In the genomic region with DNA sequence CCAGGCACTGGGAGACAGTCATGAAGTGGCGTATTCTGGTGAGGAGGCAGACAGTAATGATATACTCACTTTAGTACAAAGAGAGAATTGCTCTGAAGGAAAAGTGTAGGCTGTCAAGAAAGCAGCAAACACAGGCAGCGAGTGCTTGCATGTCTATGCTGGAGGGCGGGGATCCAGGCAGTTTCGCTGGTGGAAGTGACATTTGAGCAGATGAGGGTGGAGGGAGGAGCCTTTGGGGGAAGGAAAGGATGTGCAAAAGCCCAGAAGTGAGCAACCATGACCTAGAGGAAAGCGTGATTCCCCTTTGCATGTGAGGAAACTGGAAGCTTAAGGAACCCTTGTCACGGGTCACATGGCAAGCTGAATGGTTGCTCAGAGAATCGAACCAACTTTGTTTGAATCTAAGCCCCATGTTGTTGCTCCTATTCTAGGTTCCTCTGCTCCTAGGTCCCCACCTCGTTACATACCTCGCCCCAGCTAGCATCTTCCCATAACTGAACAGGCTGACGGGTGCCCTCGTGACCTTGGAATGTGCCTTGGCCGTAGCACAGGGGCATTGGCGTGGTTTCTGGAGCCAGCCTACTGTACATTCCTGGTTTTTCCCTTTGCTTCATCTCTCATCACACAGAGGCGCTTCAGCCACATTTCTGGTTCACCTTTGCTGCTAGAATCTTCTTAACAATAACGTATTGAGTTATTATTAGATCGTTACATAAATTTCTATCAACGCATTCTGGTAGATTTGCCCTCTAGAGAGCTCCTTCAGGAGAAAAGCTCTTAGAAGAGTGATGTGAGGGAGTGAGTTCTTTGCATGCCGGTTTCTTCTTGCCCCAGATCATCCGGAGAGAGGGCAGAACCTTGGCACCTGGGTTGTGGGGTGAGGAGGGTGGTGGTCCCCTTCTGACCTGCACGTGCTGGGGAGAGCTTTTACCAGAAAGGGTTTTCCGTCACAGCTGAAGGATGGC, we compare ENCODE assay signal across 31 cellular contexts.
DNase-seq lines count a peak whose midpoint lies in the region; FAIRE-seq and TF ChIP-seq lines count a peak whose summit lies in the region.
"Had no signal": no experiment of that assay in that cellular context is flagged by ENCODE, and none has a peak within 500 bp of the region (broad histone marks: within the 10 kb centered on the region; RNA-seq: fewer than 3 reads in every experiment).

No MANE protein-coding gene starts in this region.

- peak; percentile 62 for FAIRE-seq in keratinocyte (lab: Jason Lieb, UNC)
- FAIRE-seq: A549, astrocyte, GM12892, H54, islet of Langerhans had no signal

- no peaks in the 10 kb centered on the region for H3K36me3 Mint-ChIP-seq in activated naive CD4-positive, alpha-beta T cell treated with anti-CD3 and anti-CD28 coated beads for 36 hours (ENCODE audit: low read depth)
- H3K36me3 Mint-ChIP-seq in progenitor cell of endocrine pancreas (ENCODE audit: insufficient read depth), result no peaks in the 10 kb centered on the region
- H3K36me3 Mint-ChIP-seq: activated naive CD8-positive, alpha-beta T cell treated with anti-CD3 and anti-CD28 coated beads, Interleukin-2, amount 10 ng/mL, durations not matched to agents 7 days and 5 days had no signal

- H3K4me1 ChIP-seq in keratinocyte (ENCODE audit: control insufficient read depth, extremely low read depth, insufficient read depth, low read length), result peaks cover 8% of the 10 kb centered on the region
- H3K4me1 ChIP-seq: A549, BE2C, Caco-2 had no signal

- no peaks in the 10 kb centered on the region for H3K4me1 Mint-ChIP-seq in activated naive CD4-positive, alpha-beta T cell treated with anti-CD3 and anti-CD28 coated beads for 36 hours (ENCODE audit: low read depth)
- no peaks in the 10 kb centered on the region for H3K4me1 Mint-ChIP-seq in progenitor cell of endocrine pancreas (ENCODE audit: low read depth)
- H3K4me1 Mint-ChIP-seq: activated naive CD8-positive, alpha-beta T cell treated with anti-CD3 and anti-CD28 coated beads, Interleukin-2, amount 10 ng/mL, durations not matched to agents 7 days and 5 days had no signal

- no peak overlapping the region for H3K27ac Mint-ChIP-seq in activated naive CD4-positive, alpha-beta T cell treated with anti-CD3 and anti-CD28 coated beads for 36 hours
- H3K27ac Mint-ChIP-seq in progenitor cell of endocrine pancreas, result peak overlapping the region; percentile 40
- H3K27ac Mint-ChIP-seq: activated CD4-positive, alpha-beta T cell treated with anti-CD3 and anti-CD28 coated beads, Interleukin-2, amount 10 ng/mL, durations not matched to agents 7 days and 5 days; activated naive CD8-positive, alpha-beta T cell treated with anti-CD3 and anti-CD28 coated beads, Interleukin-2, amount 10 ng/mL, durations not matched to agents 7 days and 5 days; activated T-helper 17 cell treated with anti-CD3 and anti-CD28 coated beads, Interleukin-2, amount 50 U/mL, for 72 hours; T-helper 17 cell had no signal

- dilution Hi-C loops in keratinocyte (cut with MboI; ENCODE audit: extremely low pct_ligation_motif_present, low sequenced_read_pairs), result no loop called here

- 75 to 84% methylated on average over 21 of the region's 21 CpGs for WGBS in lower leg skin, 2 donors

- H3K36me3 ChIP-seq in keratinocyte (ENCODE audit: control insufficient read depth in 2 of 2, extremely low read depth in 1 of 2, insufficient read depth in 2 of 2, low read length in 2 of 2), result peaks cover 0 to 4% of the 10 kb centered on the region in 2 experiments
- H3K36me3 ChIP-seq: BE2C, neutrophil, vagina had no signal

- H3K79me2 ChIP-seq in keratinocyte (ENCODE audit: control insufficient read depth, insufficient read depth, low read length), result no peaks in the 10 kb centered on the region

- peak overlapping the region; percentile 13 for H3K4me2 ChIP-seq in keratinocyte (ENCODE audit: control insufficient read depth, extremely low read depth, insufficient read depth, low read depth, low read length)
- H3K4me2 ChIP-seq: A549, SK-N-SH had no signal

- H3K27ac ChIP-seq in keratinocyte (ENCODE audit: control insufficient read depth, insufficient read depth, low read length), result peak overlapping the region; percentile 10
- H3K27ac ChIP-seq: A549, neutrophil, RWPE1, thoracic aorta, vagina had no signal

- TF ChIP-seq POLR2A in lower leg skin (IDR thresholded peaks at IDR 0.05), result no peak

- H3K4me3 ChIP-seq in keratinocyte (ENCODE audit: control insufficient read depth in 2 of 3, extremely low read depth in 1 of 3, insufficient read depth in 2 of 3, low read depth in 1 of 3, low read length in 3 of 3) (no peak overlapping the region), lower leg skin (ENCODE audit: low read depth, poor library complexity, severe bottlenecking) (no peak overlapping the region)
- H3K4me3 ChIP-seq: A549, thoracic aorta, vagina had no signal

- no peak overlapping the region for H3K9ac ChIP-seq in keratinocyte (ENCODE audit: control insufficient read depth, extremely low read depth, insufficient read depth, low read length)
- H3K9ac ChIP-seq: SK-N-SH had no signal

- no peaks in the 10 kb centered on the region for H3K27me3 ChIP-seq in keratinocyte (ENCODE audit: control insufficient read depth, extremely low read depth, insufficient read depth, low read length)
- H3K27me3 ChIP-seq: BE2C, neutrophil, vagina had no signal

- intact Hi-C loops in activated naive CD4-positive, alpha-beta T cell treated with anti-CD3 and anti-CD28 coated beads for 36 hours (cut with micrococcal nuclease), result no loop called here
- intact Hi-C loops in lower leg skin (cut with DNase I; ENCODE audit: low total_unique reads), result no loop called here

- CTCF ChIA-PET in activated naive CD4-positive, alpha-beta T cell treated with anti-CD3 and anti-CD28 coated beads for 36 hours (lab: Charles Lee), result no interaction called here

- H4K20me1 ChIP-seq in keratinocyte (ENCODE audit: control insufficient read depth, extremely low read depth, insufficient read depth, low read length), result no peaks in the 10 kb centered on the region

- no peaks in the 10 kb centered on the region for H3K9me3 Mint-ChIP-seq in activated naive CD4-positive, alpha-beta T cell treated with anti-CD3 and anti-CD28 coated beads for 36 hours
- H3K9me3 Mint-ChIP-seq in progenitor cell of endocrine pancreas (ENCODE audit: low read depth), result peaks cover 3% of the 10 kb centered on the region
- H3K9me3 Mint-ChIP-seq: activated CD4-positive, alpha-beta T cell treated with anti-CD3 and anti-CD28 coated beads, Interleukin-2, amount 10 ng/mL, durations not matched to agents 7 days and 5 days; activated naive CD8-positive, alpha-beta T cell treated with anti-CD3 and anti-CD28 coated beads, Interleukin-2, amount 10 ng/mL, durations not matched to agents 7 days and 5 days; activated T-helper 17 cell treated with anti-CD3 and anti-CD28 coated beads, Interleukin-2, amount 50 U/mL, for 72 hours had no signal

- no peak overlapping the region for H2AFZ ChIP-seq in keratinocyte (ENCODE audit: control insufficient read depth, low read length)

- no peak overlapping the region for H3K4me3 Mint-ChIP-seq in activated naive CD4-positive, alpha-beta T cell treated with anti-CD3 and anti-CD28 coated beads for 36 hours
- no peak overlapping the region for H3K4me3 Mint-ChIP-seq in progenitor cell of endocrine pancreas (ENCODE audit: low read depth)
- H3K4me3 Mint-ChIP-seq: activated CD4-positive, alpha-beta T cell treated with anti-CD3 and anti-CD28 coated beads, Interleukin-2, amount 10 ng/mL, durations not matched to agents 7 days and 5 days; activated naive CD8-positive, alpha-beta T cell treated with anti-CD3 and anti-CD28 coated beads, Interleukin-2, amount 10 ng/mL, durations not matched to agents 7 days and 5 days; activated T-helper 17 cell treated with anti-CD3 and anti-CD28 coated beads, Interleukin-2, amount 50 U/mL, for 72 hours; T-helper 17 cell had no signal

- no peak for TF ChIP-seq CTCF in keratinocyte (optimal IDR thresholded peaks at IDR 0.05 in 1 of 3, IDR thresholded peaks at IDR 0.05 in 1 of 3, conservative IDR thresholded peaks at IDR 0.05 in 1 of 3; ENCODE audit: extremely low read depth in 1 of 3, insufficient read depth in 2 of 3, low read length in 3 of 3)
- TF ChIP-seq CTCF in progenitor cell of endocrine pancreas (IDR thresholded peaks at IDR 0.05; ENCODE audit: unreplicated experiment), result no peak
- TF ChIP-seq CTCF in lower leg skin (IDR thresholded peaks at IDR 0.05), result no peak

- no peaks in the 10 kb centered on the region for H3K27me3 Mint-ChIP-seq in activated naive CD4-positive, alpha-beta T cell treated with anti-CD3 and anti-CD28 coated beads for 36 hours (ENCODE audit: low read depth)
- H3K27me3 Mint-ChIP-seq in progenitor cell of endocrine pancreas, result no peaks in the 10 kb centered on the region
- H3K27me3 Mint-ChIP-seq: activated CD4-positive, alpha-beta T cell treated with anti-CD3 and anti-CD28 coated beads, Interleukin-2, amount 10 ng/mL, durations not matched to agents 7 days and 5 days; activated naive CD8-positive, alpha-beta T cell treated with anti-CD3 and anti-CD28 coated beads, Interleukin-2, amount 10 ng/mL, durations not matched to agents 7 days and 5 days; activated T-helper 17 cell treated with anti-CD3 and anti-CD28 coated beads, Interleukin-2, amount 50 U/mL, for 72 hours; T-helper 17 cell had no signal

- peak; percentile 26 for DNase-seq in activated naive CD4-positive, alpha-beta T cell treated with anti-CD3 and anti-CD28 coated beads for 36 hours
- no peak for DNase-seq in activated naive CD4-positive, alpha-beta T cell treated with anti-CD3 and anti-CD28 coated beads, Interleukin-2, amount 50 U/mL, for 16 hours
- DNase-seq in NCI-H2196 treated with DMSO at 0.1 percent for 48 hours (lab: John Stamatoyannopoulos, UW; ENCODE audit: unreplicated experiment) (peak; percentile 33), keratinocyte (ENCODE audit: low read depth, low spot score) (no peak), progenitor cell of endocrine pancreas (ENCODE audit: low spot score, unreplicated experiment) (no peak), lower leg skin (ENCODE audit: low spot score in 2 of 2) (no peak), germinal center (ENCODE audit: low spot score) (no peak)
- DNase-seq in activated CD4-positive, CD25-positive, alpha-beta regulatory T cell (lab: John Stamatoyannopoulos, UW), result no peak
- DNase-seq: activated CD4-positive, alpha-beta T cell treated with anti-CD3 and anti-CD28 coated beads, Interleukin-2, amount 10 ng/mL, durations not matched to agents 7 days and 5 days; activated CD8-positive, alpha-beta memory T cell treated with anti-CD3 and anti-CD28 coated beads, Interleukin-2, amount 50 U/mL, for 4 hours; activated naive CD8-positive, alpha-beta T cell treated with anti-CD3 and anti-CD28 coated beads, Interleukin-2, amount 10 ng/mL, durations not matched to agents 7 days and 5 days; BE2C; Caco-2; Karpas-422; mammary epithelial cell; NCI-H774; retina; SK-N-SH; stimulated activated CD4-positive, alpha-beta T cell treated with anti-CD3 and anti-CD28 coated beads, Interleukin-12 subunit alpha, Interleukin-12 subunit beta, amount 100 ng/mL, for 4 hours; stimulated activated naive CD8-positive, alpha-beta T cell treated with anti-CD3 and anti-CD28 coated beads, Interleukin-15, Interleukin-2, amounts not matched to agents 100 U/mL and 50 U/mL, for 24 hours; T-helper 17 cell had no signal

- no peaks in the 10 kb centered on the region for H3K9me3 ChIP-seq in keratinocyte (ENCODE audit: control insufficient read depth, low read depth, low read length)
- H3K9me3 ChIP-seq: A549, BE2C, Caco-2, neutrophil, SK-N-SH, thoracic aorta, vagina had no signal

- no peaks in the 10 kb centered on the region for H3K9me1 ChIP-seq in keratinocyte (ENCODE audit: control insufficient read depth, extremely low read depth, insufficient read depth, low read length)

Comparison
In these comparisons a context has a peak if more than half of its experiments do, and no peak if none do; other contexts are left out.
1. DNase-seq: peak in activated naive CD4-positive, alpha-beta T cell treated with anti-CD3 and anti-CD28 coated beads for 36 hours (single experiment) and NCI-H2196 treated with DMSO at 0.1 percent for 48 hours (single experiment); none in activated naive CD4-positive, alpha-beta T cell treated with anti-CD3 and anti-CD28 coated beads, Interleukin-2, amount 50 U/mL, for 16 hours (single experiment), keratinocyte (single experiment), progenitor cell of endocrine pancreas (single experiment), lower leg skin (0 of 2), germinal center (single experiment) and activated CD4-positive, CD25-positive, alpha-beta regulatory T cell (0 of 4).